32 cellular contexts compared by ENCODE assay signal in genomic region chr3:107561980-107562379, GRCh38. TPM values are rescaled to one million over a fixed set of nuclear protein-coding genes. Genes with fewer than 3 reads are reported as not detected.
DNase-seq lines count a peak whose midpoint lies in the region; ATAC-seq and TF ChIP-seq lines count a peak whose summit lies in the region.
"Had no signal": no experiment of that assay in that cellular context is flagged by ENCODE, and none has a peak within 500 bp of the region (broad histone marks: within the 10 kb centered on the region; RNA-seq: fewer than 3 reads in every experiment).

No MANE protein-coding gene starts in this region.

- TF ChIP-seq CTCF in WTC11 (IDR thresholded peaks at IDR 0.05) (no peak), H9 (conservative IDR thresholded peaks at IDR 0.05) (no peak), heart left ventricle (IDR thresholded peaks at IDR 0.05) (no peak)

- H3K79me1 ChIP-seq in H9 (ENCODE audit: insufficient read depth, low read depth, low read length, poor library complexity, severe bottlenecking) = no peaks in the 10 kb centered on the region

- H3K27me3 Mint-ChIP-seq in WTC11 (ENCODE audit: low read depth) (no peaks in the 10 kb centered on the region), H9 (ENCODE audit: low read depth) (no peaks in the 10 kb centered on the region)
- H3K27me3 Mint-ChIP-seq: activated naive CD8-positive, alpha-beta T cell treated with anti-CD3 and anti-CD28 coated beads, Interleukin-2, amount 10 ng/mL, durations not matched to agents 7 days and 5 days; dendritic cell treated with granulocyte-macrophage colony-stimulating factor and Interleukin-4, amounts not matched to agents 40 ng/mL and 50 ng/mL, for 4 days had no signal

- no peak overlapping the region for H2BK12ac ChIP-seq in H9 (ENCODE audit: insufficient read length, low read depth, low read length)

- H3K18ac ChIP-seq in H9 (ENCODE audit: insufficient read length, low read depth, low read length) = no peak overlapping the region

- no peak for TF ChIP-seq POLR2A in heart left ventricle (IDR thresholded peaks at IDR 0.05)

- no peak overlapping the region for H2AFZ ChIP-seq in H9 (ENCODE audit: low read length)

- CTCF ChIA-PET in WTC11 (lab: Charles Lee) = no interaction called here

- H4K91ac ChIP-seq in H9 (ENCODE audit: insufficient read length, low read depth, low read length) = no peak overlapping the region

- H2BK20ac ChIP-seq in H9 (ENCODE audit: low read depth, low read length, poor library complexity, severe bottlenecking) = no peak overlapping the region

- WGBS in H9 (ENCODE audit: extremely low coverage, insufficient read length, low lambda C conversion rate) = no CpG with 5 or more reads among the region's 6 CpGs
- WGBS in heart left ventricle, 4 donors = 91 to 95% (median 93%) methylated on average over 6 of the region's 6 CpGs

- no peak overlapping the region for H3T11ph ChIP-seq in H9 (ENCODE audit: low read length)

- no peaks in the 10 kb centered on the region for H3K4me1 ChIP-seq in H9 (ENCODE audit: insufficient read depth, low read length)
- H3K4me1 ChIP-seq in heart left ventricle = peaks cover 0 to 14% (median 0%) of the 10 kb centered on the region in 12 donors
- H3K4me1 ChIP-seq: pancreas, SJCRH30, upper lobe of right lung had no signal

- H3K23me2 ChIP-seq in H9 (ENCODE audit: insufficient read length, low read depth, low read length, poor library complexity, severe bottlenecking) = no peaks in the 10 kb centered on the region

- H2AK5ac ChIP-seq in H9 (ENCODE audit: insufficient read length, low read length) = no peak overlapping the region

- no peak overlapping the region for H3K23ac ChIP-seq in H9 (ENCODE audit: insufficient read length, low read depth, low read length)

- H4K5ac ChIP-seq in H9 (ENCODE audit: insufficient read length, low read depth, low read length) = no peak overlapping the region

- H3K4me1 Mint-ChIP-seq in WTC11 = peaks cover 20% of the 10 kb centered on the region
- H3K4me1 Mint-ChIP-seq in H9 = peaks cover 10 to 11% of the 10 kb centered on the region in 2 experiments

- H3K9me3 Mint-ChIP-seq in WTC11 (no peaks in the 10 kb centered on the region), H9 (no peaks in the 10 kb centered on the region)
- H3K9me3 Mint-ChIP-seq: activated naive CD8-positive, alpha-beta T cell treated with anti-CD3 and anti-CD28 coated beads, Interleukin-2, amount 10 ng/mL, durations not matched to agents 7 days and 5 days; dendritic cell treated with granulocyte-macrophage colony-stimulating factor and Interleukin-4, amounts not matched to agents 40 ng/mL and 50 ng/mL, for 4 days had no signal

- H2BK15ac ChIP-seq in H9 (ENCODE audit: low read depth, low read length) = no peak overlapping the region

- H3K4me3 Mint-ChIP-seq in WTC11 (no peak overlapping the region), H9 (no peak overlapping the region)
- H3K4me3 Mint-ChIP-seq: activated naive CD8-positive, alpha-beta T cell treated with anti-CD3 and anti-CD28 coated beads, Interleukin-2, amount 10 ng/mL, durations not matched to agents 7 days and 5 days; dendritic cell treated with granulocyte-macrophage colony-stimulating factor and Interleukin-4, amounts not matched to agents 40 ng/mL and 50 ng/mL, for 4 days had no signal

- intact Hi-C loops in heart left ventricle (cut with DNase I) = no loop called here

- ATAC-seq in WTC11 = no peak
- no peak for ATAC-seq in heart left ventricle
- ATAC-seq: esophagus mucosa, HCT116, left colon, pancreas, upper lobe of right lung had no signal

- H3K9me3 ChIP-seq in H9 (ENCODE audit: control insufficient read depth, low read depth, low read length) = no peaks in the 10 kb centered on the region
- H3K9me3 ChIP-seq in heart left ventricle = no peaks in the 10 kb centered on the region
- H3K9me3 ChIP-seq: pancreas, SJCRH30, upper lobe of right lung had no signal

- H3K27me3 ChIP-seq in H9 (ENCODE audit: insufficient read depth, low read length) (no peaks in the 10 kb centered on the region), heart left ventricle (no peaks in the 10 kb centered on the region)
- H3K27me3 ChIP-seq: pancreas, SJCRH30, upper lobe of right lung had no signal

- no peak overlapping the region for H3K27ac ChIP-seq in H9 (ENCODE audit: insufficient read length, low read depth, low read length)
- no peak overlapping the region for H3K27ac ChIP-seq in heart left ventricle
- H3K27ac ChIP-seq: C4-2B, pancreas, SJCRH30, skin epidermis, upper lobe of right lung, VCaP had no signal

- H2BK120ac ChIP-seq in H9 (ENCODE audit: low read depth, low read length, poor library complexity, severe bottlenecking) = no peak overlapping the region

- no peak overlapping the region for H3K4me3 ChIP-seq in heart left ventricle
- H3K4me3 ChIP-seq: pancreas, SJCRH30, skin epidermis, upper lobe of right lung had no signal

- POLR2A ChIA-PET in WTC11 (lab: Charles Lee) = no interaction called here

- no peaks in the 10 kb centered on the region for H3K36me3 ChIP-seq in heart left ventricle
- H3K36me3 ChIP-seq: pancreas, SJCRH30, upper lobe of right lung had no signal

- no peak overlapping the region for H3K4me2 ChIP-seq in H9 (ENCODE audit: insufficient read depth, insufficient read length, low read length)

- peak; percentile 16 for DNase-seq in H4 (ENCODE audit: low spot score)
- no peak for DNase-seq in WTC11 (ENCODE audit: low spot score)
- peak; percentile 29 for DNase-seq in fibroblast of gingiva (ENCODE audit: low read depth)
- DNase-seq in H9 = no peak
- DNase-seq in heart left ventricle = no peak
- no peak for DNase-seq in HUDEP-2 (lab: John Stamatoyannopoulos, UW; ENCODE audit: unreplicated experiment in 76 of 76)
- no peak for DNase-seq in activated T-cell treated with anti-CD3 and anti-CD28 coated beads for 4 hours
- DNase-seq: activated CD4-positive, alpha-beta T cell treated with anti-CD3 and anti-CD28 coated beads for 48 hours; activated effector memory CD4-positive, alpha-beta T cell treated with Interleukin-2 at 50 U/mL for 16 hours; activated naive CD8-positive, alpha-beta T cell treated with anti-CD3 and anti-CD28 coated beads, Interleukin-2, amount 10 ng/mL, durations not matched to agents 7 days and 5 days; caudate nucleus; COR-L47; DMS79; hippocampal formation; left colon; NCI-H1048; NCI-H1694 treated with DMSO at 0.1 percent for 48 hours; NCI-H2171; NCI-H510A treated with DMSO at 0.1 percent for 48 hours; pancreas; retina; RPMI8226; SJCRH30; stimulated activated naive CD4-positive, alpha-beta T cell; T1000; upper lobe of right lung had no signal

- no peak overlapping the region for H3K56ac ChIP-seq in H9 (ENCODE audit: insufficient read length, low read depth, low read length)

- H3K27ac Mint-ChIP-seq in WTC11 (0 out of 2 replicates have a peak overlapping the region, but pooled peaks have one; percentile 64), H9 (no peak overlapping the region)
- H3K27ac Mint-ChIP-seq: activated naive CD8-positive, alpha-beta T cell treated with anti-CD3 and anti-CD28 coated beads, Interleukin-2, amount 10 ng/mL, durations not matched to agents 7 days and 5 days; dendritic cell treated with granulocyte-macrophage colony-stimulating factor and Interleukin-4, amounts not matched to agents 40 ng/mL and 50 ng/mL, for 4 days had no signal

- H3K36me3 Mint-ChIP-seq in WTC11 (no peaks in the 10 kb centered on the region), H9 (ENCODE audit: insufficient read depth in 1 of 3, low read depth in 3 of 3) (no peaks in the 10 kb centered on the region)
- H3K36me3 Mint-ChIP-seq: activated naive CD8-positive, alpha-beta T cell treated with anti-CD3 and anti-CD28 coated beads, Interleukin-2, amount 10 ng/mL, durations not matched to agents 7 days and 5 days had no signal

- H3K9ac ChIP-seq in H9 (ENCODE audit: extremely low read depth, insufficient read length, low read length) = no peak overlapping the region

- H3K14ac ChIP-seq in H9 (ENCODE audit: insufficient read depth, low read length) = no peak overlapping the region

- H4K8ac ChIP-seq in H9 (replicated peaks; ENCODE audit: insufficient read length, low read depth, low read length) = no peak overlapping the region

- H4K20me1 ChIP-seq in H9 (ENCODE audit: control insufficient read depth, insufficient read depth, insufficient read length) = no peaks in the 10 kb centered on the region

- no peaks in the 10 kb centered on the region; the same call in 1 of the 2 replicates for H3K79me2 ChIP-seq in H9 (ENCODE audit: insufficient read depth, low read length)

- no peak overlapping the region for H3K4ac ChIP-seq in H9 (ENCODE audit: low read depth, low read length)

- H2BK5ac ChIP-seq in H9 (ENCODE audit: insufficient read length, low read length) = no peak overlapping the region

TF ChIP-seq in WTC11, 78 proteins besides CTCF, POLR2A, EP300 and RAD21:
- no peak for TF ChIP-seq RORB (CRISPR knock-in tag; IDR thresholded peaks at IDR 0.05)
- TF ChIP-seq, protein P1, sequence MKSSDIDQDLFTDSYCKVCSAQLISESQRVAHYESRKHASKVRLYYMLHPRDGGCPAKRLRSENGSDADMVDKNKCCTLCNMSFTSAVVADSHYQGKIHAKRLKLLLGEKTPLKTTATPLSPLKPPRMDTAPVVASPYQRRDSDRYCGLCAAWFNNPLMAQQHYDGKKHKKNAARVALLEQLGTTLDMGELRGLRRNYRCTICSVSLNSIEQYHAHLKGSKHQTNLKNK (CRISPR knock-in tag; IDR thresholded peaks at IDR 0.05) = no peak

RNA-seq across cellular contexts. Expression of gene BBX, which starts 39.2 kb away (rescaled TPM):
- 30.6 and 37.4 TPM in 2 replicates for total RNA-seq in H4 (2014; rRNA removed; shearing (Covaris generic))
- 45.0 to 52.0 TPM (median 49.3 TPM) in 3 replicates for total RNA-seq in WTC11 (2021)
- 34.4 and 34.8 TPM in 2 replicates for total RNA-seq in H9 (2021)
- total RNA-seq in heart left ventricle = 10 to 100 TPM; 34.0 to 60.5 (median 48.0) TPM
- polyA plus RNA-seq in heart left ventricle = 10 to 100 TPM in 1 of 2 donors, 1 to 10 TPM in 1; 9.1 to 22.9 TPM

Comparison
In these comparisons a context has a peak if more than half of its experiments do, and no peak if none do; other contexts are left out.
1. DNase-seq: peak in H4 (single experiment) and fibroblast of gingiva (single experiment); none in WTC11 (single experiment), H9 (single experiment), heart left ventricle (0 of 5), HUDEP-2 (0 of 76) and activated T-cell treated with anti-CD3 and anti-CD28 coated beads for 4 hours (single experiment).